In the genomic region with DNA sequence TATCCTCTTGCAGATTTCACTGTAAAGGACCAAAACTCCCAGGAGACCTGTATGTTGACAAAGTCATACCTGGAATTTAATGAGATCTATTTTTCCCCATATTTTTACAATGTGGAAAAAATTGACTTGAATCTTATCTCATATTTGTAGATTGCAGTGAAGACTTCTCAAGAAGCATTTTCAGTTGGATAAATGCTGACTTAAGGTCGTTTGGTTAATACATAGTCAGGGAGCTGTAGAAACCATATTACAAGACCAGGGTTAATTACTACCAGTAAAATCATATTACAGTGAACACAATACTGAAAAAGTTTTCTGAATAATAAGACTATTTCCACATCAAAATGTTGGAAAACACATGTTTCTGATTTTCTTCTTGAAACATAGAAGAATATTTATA, we compare ENCODE assay signal across 23 cellular contexts.
DNase-seq lines count a peak whose midpoint lies in the region; ATAC-seq, FAIRE-seq and TF ChIP-seq lines count a peak whose summit lies in the region.
"Had no signal": no experiment of that assay in that cellular context is flagged by ENCODE, and none has a peak within 500 bp of the region (broad histone marks: within the 10 kb centered on the region; RNA-seq: fewer than 3 reads in every experiment).

No MANE protein-coding gene starts in this region.

- TF ChIP-seq CTCF in HepG2 (CRISPR knock-in tag; IDR thresholded peaks at IDR 0.05) (no peak), right lobe of liver (IDR thresholded peaks at IDR 0.05) (no peak), K562 (IDR thresholded peaks at IDR 0.05 in 2 of 3, conservative IDR thresholded peaks at IDR 0.05 in 1 of 3; ENCODE audit: insufficient read depth in 2 of 3, low read depth in 1 of 3, low read length in 3 of 3) (no peak), CD14-positive monocyte (IDR thresholded peaks at IDR 0.05) (no peak)

- DNase-seq in HepG2 (ENCODE audit: low spot score) (no peak), right lobe of liver (no peak), SK-N-MC (ENCODE audit: low read depth, low spot score) (no peak), K562 (ENCODE audit: extremely low read depth in 1 of 4, low spot score in 3 of 4) (no peak), CD14-positive monocyte (ENCODE audit: low spot score) (no peak)
- DNase-seq in stimulated activated naive B cell treated with anti-CD40 and anti-IgM and Interleukin-4, amounts not matched to agents 10 μg/mL and 1 μg/mL and 100 μg/mL, for 72 hours = no peak
- DNase-seq: ACHN; BE2C; C1 segment of cervical spinal cord; Caco-2; Calu3; CD4-positive, alpha-beta T cell; CD8-positive, alpha-beta T cell; DMS79 treated with DMSO at 0.1 percent for 48 hours; GF-D8 had no signal

- in situ Hi-C loops in HepG2 (cut with HindIII; ENCODE audit: extremely low pct_ligation_motif_present, low pct_unique_long_range_greater_than_20kb) = no loop called here
- in situ Hi-C loops in K562 (cut with MboI) = no loop called here

- no peaks in the 10 kb centered on the region for H3K9me1 ChIP-seq in K562 (ENCODE audit: control insufficient read depth, insufficient read depth, low read length)

- H3K4me3 Mint-ChIP-seq in stimulated activated naive B cell treated with anti-CD40 and anti-IgM and Interleukin-4, amounts not matched to agents 10 μg/mL and 1 μg/mL and 100 μg/mL, for 72 hours = no peak overlapping the region
- no peak overlapping the region for H3K4me3 Mint-ChIP-seq in CD14-positive monocyte
- H3K4me3 Mint-ChIP-seq: CD4-positive, alpha-beta T cell; CD8-positive, alpha-beta T cell had no signal

- ATAC-seq in HepG2 (no peak), right lobe of liver (no peak), K562 (no peak), GM21390 (IDR thresholded peaks at IDR 0.05; ENCODE audit: unreplicated experiment) (no peak)
- ATAC-seq in stimulated activated naive B cell treated with anti-CD40 and anti-IgM and Interleukin-4, amounts not matched to agents 10 μg/mL and 1 μg/mL and 100 μg/mL, for 72 hours (replicated peaks) = no peak
- ATAC-seq: CD8-positive, alpha-beta T cell; GM12878 had no signal

- CTCF ChIA-PET in HepG2 (lab: Yijun Ruan, JAX; ENCODE audit: low intra/inter-chr PET ratio, low total read pairs) (no interaction called here), K562 (lab: Yijun Ruan, JAX; ENCODE audit: low intra/inter-chr PET ratio) (no interaction called here)

- no TSS peak for BruUV-seq in HepG2 (replicated peaks; lab: Mats Ljungman, UMichigan)
- no TSS peak for BruUV-seq in K562 (replicated peaks; lab: Mats Ljungman, UMichigan)

- no peak for TF ChIP-seq POLR2A in HepG2 (IDR thresholded peaks at IDR 0.05; ENCODE audit: insufficient read depth in 1 of 2, low read depth in 2 of 2, low read length in 2 of 2)
- no peak for TF ChIP-seq POLR2A in right lobe of liver (IDR thresholded peaks at IDR 0.05)
- no peak for TF ChIP-seq POLR2A in K562 (conservative IDR thresholded peaks at IDR 0.05)

- H2AFZ ChIP-seq in HepG2 (ENCODE audit: low read length) = no peak overlapping the region
- no peak overlapping the region for H2AFZ ChIP-seq in K562 (ENCODE audit: low read depth, low read length)

- 6% methylated on average over 1 of the region's 1 CpG for WGBS in HepG2 (ENCODE audit: low lambda C conversion rate)
- 57% methylated on average over 1 of the region's 1 CpG for WGBS in right lobe of liver (ENCODE audit: insufficient coverage, low coverage, low lambda C conversion rate, missing lambda C conversion rate)
- 5% methylated on average over 1 of the region's 1 CpG for WGBS in K562 (ENCODE audit: insufficient coverage, low coverage, missing lambda C conversion rate)

- peaks cover 0 to 3% of the 10 kb centered on the region in 2 donors for H3K4me1 Mint-ChIP-seq in stimulated activated naive B cell treated with anti-CD40 and anti-IgM and Interleukin-4, amounts not matched to agents 10 μg/mL and 1 μg/mL and 100 μg/mL, for 72 hours
- H3K4me1 Mint-ChIP-seq in CD14-positive monocyte = no peaks in the 10 kb centered on the region

- H3K36me3 ChIP-seq in HepG2 (replicated peaks in 1 of 2; ENCODE audit: control insufficient read depth in 1 of 2, insufficient read depth in 2 of 2, low read length in 2 of 2) = no peaks in the 10 kb centered on the region
- no peaks in the 10 kb centered on the region for H3K36me3 ChIP-seq in right lobe of liver
- peaks cover 23% of the 10 kb centered on the region for H3K36me3 ChIP-seq in SK-N-MC (ENCODE audit: insufficient read depth, low read length)
- H3K36me3 ChIP-seq in K562 (ENCODE audit: control insufficient read depth, insufficient read depth, low read length) = no peaks in the 10 kb centered on the region
- H3K36me3 ChIP-seq: BE2C had no signal

- H3K36me3 Mint-ChIP-seq in stimulated activated naive B cell treated with anti-CD40 and anti-IgM and Interleukin-4, amounts not matched to agents 10 μg/mL and 1 μg/mL and 100 μg/mL, for 72 hours = peaks cover 15 to 38% of the 10 kb centered on the region in 2 donors
- peaks cover 2 to 4% of the 10 kb centered on the region in 2 donors for H3K36me3 Mint-ChIP-seq in CD14-positive monocyte

- no peak for TF ChIP-seq EP300 in HepG2 (IDR thresholded peaks at IDR 0.05; ENCODE audit: low read depth in 2 of 2, low read length in 2 of 2)
- TF ChIP-seq EP300 in HepG2 (CRISPR knock-in tag; IDR thresholded peaks at IDR 0.05; ENCODE audit: borderline replicate concordance) = no peak
- no peak for TF ChIP-seq EP300 in K562 (IDR thresholded peaks at IDR 0.05; ENCODE audit: low read length)

- H3K27me3 Mint-ChIP-seq in stimulated activated naive B cell treated with anti-CD40 and anti-IgM and Interleukin-4, amounts not matched to agents 10 μg/mL and 1 μg/mL and 100 μg/mL, for 72 hours = no peaks in the 10 kb centered on the region
- H3K27me3 Mint-ChIP-seq in CD14-positive monocyte (ENCODE audit: low read depth in 3 of 3) = peaks cover 0 to 5% (median 1%) of the 10 kb centered on the region in 3 donors
- H3K27me3 Mint-ChIP-seq: CD4-positive, alpha-beta T cell had no signal

- FAIRE-seq in HepG2 (lab: Jason Lieb, UNC) (no peak), K562 (lab: Jason Lieb, UNC) (no peak)
- FAIRE-seq: D721Med, G401.6, GM12878, GM12892, GM18507 had no signal

- H3K4me2 ChIP-seq in HepG2 (ENCODE audit: low read depth, low read length) = no peak overlapping the region
- no peak overlapping the region for H3K4me2 ChIP-seq in K562 (ENCODE audit: insufficient read depth, low read length)
- H3K4me2 ChIP-seq: BLaER1 had no signal

- intact Hi-C loops in HepG2 (cut with micrococcal nuclease; ENCODE audit: unreplicated experiment) = no loop called here
- intact Hi-C loops in right lobe of liver (cut with DNase I) = no loop called here
- intact Hi-C loops in K562 (cut with micrococcal nuclease) = no loop called here
- intact Hi-C loops in CD14-positive monocyte (cut with micrococcal nuclease) = no loop called here

- no peaks in the 10 kb centered on the region for H4K20me1 ChIP-seq in HepG2 (ENCODE audit: insufficient read depth, low read length)
- no peaks in the 10 kb centered on the region for H4K20me1 ChIP-seq in K562 (replicated peaks; ENCODE audit: control insufficient read depth, insufficient read depth, low read length)
- H4K20me1 ChIP-seq: BLaER1 had no signal

- TF ChIP-seq RAD21 in HepG2 (CRISPR knock-in tag; IDR thresholded peaks at IDR 0.05) = no peak
- TF ChIP-seq RAD21 in K562 (CRISPR knock-in tag; conservative IDR thresholded peaks at IDR 0.05 in 1 of 2, IDR thresholded peaks at IDR 0.05 in 1 of 2) = no peak

- no peak overlapping the region for H3K27ac Mint-ChIP-seq in stimulated activated naive B cell treated with anti-CD40 and anti-IgM and Interleukin-4, amounts not matched to agents 10 μg/mL and 1 μg/mL and 100 μg/mL, for 72 hours
- no peak overlapping the region for H3K27ac Mint-ChIP-seq in CD14-positive monocyte
- H3K27ac Mint-ChIP-seq: CD4-positive, alpha-beta T cell; CD8-positive, alpha-beta T cell had no signal

- peaks cover 18% of the 10 kb centered on the region; the same call in 1 of the 2 replicates for H3K9me3 ChIP-seq in HepG2 (ENCODE audit: low read length)
- peaks cover 0 to 13% (median 0%) of the 10 kb centered on the region in 4 donors for H3K9me3 ChIP-seq in right lobe of liver
- H3K9me3 ChIP-seq in SK-N-MC (ENCODE audit: low read depth, low read length) = peaks cover 26% of the 10 kb centered on the region
- H3K9me3 ChIP-seq in K562 (replicated peaks; ENCODE audit: control insufficient read depth, insufficient read depth, low read depth, low read length) = peaks cover 3% of the 10 kb centered on the region; the same call in 1 of the 2 replicates
- H3K9me3 ChIP-seq: BE2C, Caco-2 had no signal

- no peak overlapping the region for H3K4me3 ChIP-seq in HepG2 (replicated peaks in 1 of 3; ENCODE audit: insufficient read depth in 1 of 3, low read depth in 2 of 3, low read length in 3 of 3)
- no peak overlapping the region for H3K4me3 ChIP-seq in right lobe of liver
- H3K4me3 ChIP-seq in SK-N-MC = no peak overlapping the region
- H3K4me3 ChIP-seq in K562 = no peak overlapping the region
- H3K4me3 ChIP-seq: BLaER1, GM12878 had no signal

- POLR2A ChIA-PET in HepG2 (lab: Yijun Ruan, JAX) (no interaction called here), K562 (lab: Yijun Ruan, JAX) (interaction anchor here (1.1 kb wide), 1 partner anchor 15 kb away, joined by 3 read pairs; no protein-coding TSS in a partner anchor)

- H3K27me3 ChIP-seq in HepG2 (ENCODE audit: control insufficient read depth in 1 of 2, insufficient read depth in 2 of 2, low read length in 2 of 2) = no peaks in the 10 kb centered on the region
- no peaks in the 10 kb centered on the region for H3K27me3 ChIP-seq in right lobe of liver
- H3K27me3 ChIP-seq in K562 (ENCODE audit: control insufficient read depth in 2 of 2, insufficient read depth in 2 of 2, low read length in 2 of 2) = no peaks in the 10 kb centered on the region
- H3K27me3 ChIP-seq: BE2C, BLaER1 had no signal

- no peak overlapping the region for H3K9ac ChIP-seq in HepG2 (ENCODE audit: insufficient read depth, low read depth, low read length)
- no peak overlapping the region for H3K9ac ChIP-seq in SK-N-MC (ENCODE audit: insufficient read length)
- no peak overlapping the region for H3K9ac ChIP-seq in K562 (ENCODE audit: insufficient read depth in 1 of 2, low read depth in 2 of 2, low read length in 2 of 2)
- H3K9ac ChIP-seq: BLaER1 had no signal

- no peaks in the 10 kb centered on the region for H3K4me1 ChIP-seq in HepG2 (ENCODE audit: insufficient read depth, low read length)
- H3K4me1 ChIP-seq in right lobe of liver = no peaks in the 10 kb centered on the region
- no peaks in the 10 kb centered on the region for H3K4me1 ChIP-seq in K562 (replicated peaks in 1 of 2; ENCODE audit: control insufficient read depth in 2 of 2, insufficient read depth in 2 of 2, low read length in 2 of 2)
- H3K4me1 ChIP-seq: BE2C, Caco-2 had no signal

- no peaks in the 10 kb centered on the region for H3K79me2 ChIP-seq in HepG2 (ENCODE audit: insufficient read depth, low read length)
- H3K79me2 ChIP-seq in K562 (ENCODE audit: control insufficient read depth, insufficient read depth, low read length) = no peaks in the 10 kb centered on the region

- H3K27ac ChIP-seq in HepG2 (ENCODE audit: extremely low read length, insufficient read depth, low read length) (no peak overlapping the region), right lobe of liver (no peak overlapping the region), SK-N-MC (peak overlapping the region; percentile 48), K562 (ENCODE audit: extremely low read depth, low read depth, low read length) (no peak overlapping the region)
- H3K27ac ChIP-seq: 22Rv1, BLaER1 had no signal

- peaks cover 6 to 19% of the 10 kb centered on the region in 2 donors for H3K9me3 Mint-ChIP-seq in stimulated activated naive B cell treated with anti-CD40 and anti-IgM and Interleukin-4, amounts not matched to agents 10 μg/mL and 1 μg/mL and 100 μg/mL, for 72 hours
- H3K9me3 Mint-ChIP-seq in CD14-positive monocyte = peaks cover 7 to 24% (median 16%) of the 10 kb centered on the region in 7 donors

Comparison
In these comparisons a context has a peak if more than half of its experiments do, and no peak if none do; other contexts are left out.
1. Of the 241 proteins assayed by ChIP-seq in both HepG2 and K562: peak only in HepG2: none; only in K562: none; in both: MAFF and MAFK; in neither: 239.